In genomic region chr5:112109331-112109993, GRCh38 we compare ENCODE assay signal across 10 cellular contexts.
A peak's percentile ranks its signal among the peaks of the same experiment; 100 is the strongest.
DNase-seq lines count a peak whose midpoint lies in the region; ATAC-seq and TF ChIP-seq lines count a peak whose summit lies in the region.
"Had no signal": no experiment of that assay in that cellular context is flagged by ENCODE, and none has a peak within 500 bp of the region (broad histone marks: within the 10 kb centered on the region; RNA-seq: fewer than 3 reads in every experiment).

No MANE protein-coding gene starts in this region.

- H4K20me1 ChIP-seq in PC-3 (ENCODE audit: low read length), result no peaks in the 10 kb centered on the region

- no peaks in the 10 kb centered on the region for H3K27me3 ChIP-seq in PC-3 (ENCODE audit: low read length)
- H3K27me3 ChIP-seq in foreskin keratinocyte, result no peaks in the 10 kb centered on the region
- H3K27me3 ChIP-seq in upper lobe of left lung, result no peaks in the 10 kb centered on the region

- CTCF ChIA-PET in PC-3 (lab: Charles Lee), result no interaction called here

- TF ChIP-seq CTCF in PC-3 (conservative IDR thresholded peaks at IDR 0.05; ENCODE audit: low read depth, low read length) (no peak), foreskin keratinocyte (conservative IDR thresholded peaks at IDR 0.05) (no peak), upper lobe of left lung (IDR thresholded peaks at IDR 0.05) (no peak)

- H3K4me3 ChIP-seq in PC-3 (ENCODE audit: low read length) (no peak overlapping the region), upper lobe of left lung (no peak overlapping the region)

- DNase-seq in SIG-M5 treated with dmso at 0.1 percent for 504 hours (lab: John Stamatoyannopoulos, UW; ENCODE audit: unreplicated experiment), result peak; percentile 78
- no peak for DNase-seq in SIG-M5 (lab: John Stamatoyannopoulos, UW)
- DNase-seq in PC-3, result peak; percentile 71
- peak; percentile 79 to 89 for DNase-seq in foreskin keratinocyte
- peak in 1 of 2 donors; percentile 87 for DNase-seq in upper lobe of left lung
- DNase-seq in SHP77 (lab: John Stamatoyannopoulos, UW), result no peak
- no peak for DNase-seq in nucleus accumbens (lab: John Stamatoyannopoulos, UW)
- DNase-seq: anterior cingulate cortex; CD4-positive, CD25-positive, alpha-beta regulatory T cell had no signal

- no peaks in the 10 kb centered on the region for H3K36me3 ChIP-seq in PC-3 (ENCODE audit: low read depth, low read length)
- H3K36me3 ChIP-seq in upper lobe of left lung, result no peaks in the 10 kb centered on the region

- H3K4me1 ChIP-seq in PC-3 (ENCODE audit: insufficient read depth, low read length), result peaks cover 9% of the 10 kb centered on the region
- H3K4me1 ChIP-seq in foreskin keratinocyte, result no peaks in the 10 kb centered on the region
- peaks cover 0 to 7% (median 2%) of the 10 kb centered on the region in 4 donors for H3K4me1 ChIP-seq in upper lobe of left lung

- H3K79me2 ChIP-seq in PC-3 (ENCODE audit: low read length), result no peaks in the 10 kb centered on the region

- H3F3A ChIP-seq in PC-3 (ENCODE audit: low read length, unreplicated experiment), result no peaks in the 10 kb centered on the region

- WGBS in upper lobe of left lung, 2 donors, result 34 to 46% methylated on average over 4 of the region's 4 CpGs

- intact Hi-C loops in PC-3 (cut with micrococcal nuclease), result no loop called here

- H3K9me3 ChIP-seq in PC-3 (ENCODE audit: low read length) (no peaks in the 10 kb centered on the region), upper lobe of left lung (no peaks in the 10 kb centered on the region)

- H3K4me2 ChIP-seq in PC-3 (ENCODE audit: low read length), result no peak overlapping the region

- peak; percentile 35 for ATAC-seq in PC-3
- ATAC-seq in foreskin keratinocyte, result peak; percentile 88
- peak; percentile 76 to 90 for ATAC-seq in upper lobe of left lung (ENCODE audit: low FRiP score in 2 of 2)
- ATAC-seq in GM18517 (IDR thresholded peaks at IDR 0.05; ENCODE audit: unreplicated experiment), result no peak

- no peaks in the 10 kb centered on the region for H3K9me2 ChIP-seq in PC-3 (replicated peaks; ENCODE audit: low read length)

- POLR2A ChIA-PET in PC-3 (lab: Charles Lee; ENCODE audit: unreplicated experiment), result no interaction called here

- TF ChIP-seq EP300 in upper lobe of left lung (IDR thresholded peaks at IDR 0.05), result peak in 1 of 4 donors; percentile 60

- no TSS peak for BruUV-seq in PC-3 (replicated peaks; lab: Mats Ljungman, UMichigan)

- H3K9ac ChIP-seq in PC-3 (ENCODE audit: low read length), result no peak overlapping the region

- H2AFZ ChIP-seq in PC-3 (ENCODE audit: low read length), result no peak overlapping the region

- H3K27ac ChIP-seq in PC-3 (ENCODE audit: low read length) (no peak overlapping the region), foreskin keratinocyte (no peak overlapping the region), upper lobe of left lung (peak overlapping the region in 1 of 4 donors; percentile 7)

- no peak for TF ChIP-seq POLR2A in upper lobe of left lung (IDR thresholded peaks at IDR 0.05)

Comparison
In these comparisons a context has a peak if more than half of its experiments do, and no peak if none do; other contexts are left out.
1. DNase-seq: peak in SIG-M5 treated with dmso at 0.1 percent for 504 hours (single experiment), PC-3 (single experiment) and foreskin keratinocyte (2 of 2); none in SIG-M5 (single experiment), SHP77 (0 of 2) and nucleus accumbens (0 of 56).